ENCODE assay signal across 8 cellular contexts in the genomic region with DNA sequence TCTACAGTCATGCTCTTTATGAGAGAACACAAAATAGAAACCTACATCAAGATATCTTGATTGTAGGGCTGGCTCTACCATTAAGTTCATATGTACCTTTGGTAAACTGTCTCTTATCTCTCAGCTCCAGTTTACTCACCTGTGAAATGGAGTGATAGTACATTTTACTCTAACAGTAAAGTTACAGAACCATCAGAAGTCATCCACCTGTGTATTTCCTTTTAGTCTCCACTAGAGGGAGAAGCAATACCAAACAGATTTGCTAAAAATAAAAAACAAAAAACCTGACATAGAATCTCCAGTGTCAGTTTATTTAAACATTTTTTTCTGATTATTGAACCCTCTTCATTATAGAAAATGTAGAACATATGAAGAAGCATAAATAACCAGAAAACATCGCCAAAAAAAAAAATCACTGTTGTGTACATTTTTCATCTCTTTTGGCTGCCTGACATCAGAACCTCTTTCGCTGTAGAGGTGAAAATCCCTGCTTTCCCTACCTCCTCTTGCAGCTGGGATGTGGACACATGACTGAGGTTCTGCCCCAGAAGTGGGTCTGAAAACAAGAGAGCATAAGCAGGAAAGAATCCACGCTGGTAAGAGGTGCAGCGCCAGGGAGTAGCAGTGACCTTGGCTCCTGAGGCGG. TPM values are rescaled to one million over a fixed set of nuclear protein-coding genes. Genes with fewer than 3 reads are reported as not detected.
DNase-seq lines count a peak whose midpoint lies in the region; ATAC-seq and TF ChIP-seq lines count a peak whose summit lies in the region.

No MANE protein-coding gene starts in this region.

- H3K9me2 ChIP-seq in GM23338 (ENCODE audit: insufficient read depth), result no peaks in the 10 kb centered on the region

- no peak overlapping the region for H3K27ac ChIP-seq in AG04450 (ENCODE audit: low read depth, low read length)
- no peak overlapping the region for H3K27ac ChIP-seq in GM23338 (ENCODE audit: low read depth)
- H3K27ac ChIP-seq in RWPE1, result no peak overlapping the region
- no peak overlapping the region for H3K27ac ChIP-seq in right atrium auricular region
- H3K27ac ChIP-seq in substantia nigra (ENCODE audit: low read depth, low read length, poor library complexity, severe bottlenecking), result no peak overlapping the region
- H3K27ac ChIP-seq in CD8-positive, alpha-beta memory T cell (ENCODE audit: low read depth, low read length), result no peak overlapping the region

- peak; percentile 53 for TF ChIP-seq CTCF in AG04450 (IDR thresholded peaks at IDR 0.05; ENCODE audit: low read depth, low read length)
- TF ChIP-seq CTCF in GM23338 (conservative IDR thresholded peaks at IDR 0.05; ENCODE audit: low read depth in 2 of 2), result peak in 1 of 2 experiments; percentile 72; a peak in 3 of 4 replicates
- peak; percentile 84 for TF ChIP-seq CTCF in RWPE1 (conservative IDR thresholded peaks at IDR 0.05; ENCODE audit: low read depth)
- TF ChIP-seq CTCF in right atrium auricular region (IDR thresholded peaks at IDR 0.05), result peak; percentile 45 to 71

- no peaks in the 10 kb centered on the region for H3K36me3 ChIP-seq in GM23338 (ENCODE audit: insufficient read depth)
- H3K36me3 ChIP-seq in right atrium auricular region, result no peaks in the 10 kb centered on the region
- H3K36me3 ChIP-seq in CD8-positive, alpha-beta memory T cell (ENCODE audit: insufficient read depth, low read length), result no peaks in the 10 kb centered on the region

- no peaks in the 10 kb centered on the region; the same call in 2 of the 3 replicates for H3K4me1 Mint-ChIP-seq in GM23338
- peaks cover 0 to 5% (median 2%) of the 10 kb centered on the region in 3 donors for H3K4me1 Mint-ChIP-seq in CD8-positive, alpha-beta memory T cell

- H3K27ac Mint-ChIP-seq in GM23338, result no peak overlapping the region
- no peak overlapping the region for H3K27ac Mint-ChIP-seq in CD8-positive, alpha-beta memory T cell

- H3K9me3 ChIP-seq in AG04450 (ENCODE audit: control insufficient read depth, insufficient read depth, low read length) (peaks cover 3% of the 10 kb centered on the region; the same call in 1 of the 2 replicates), right atrium auricular region (no peaks in the 10 kb centered on the region)
- no peaks in the 10 kb centered on the region for H3K9me3 ChIP-seq in CD8-positive, alpha-beta memory T cell (ENCODE audit: low read length)

- H3K27me3 ChIP-seq in AG04450 (ENCODE audit: control insufficient read depth, insufficient read depth, low read length) (no peaks in the 10 kb centered on the region), GM23338 (ENCODE audit: insufficient read depth) (no peaks in the 10 kb centered on the region), right atrium auricular region (no peaks in the 10 kb centered on the region)
- no peaks in the 10 kb centered on the region for H3K27me3 ChIP-seq in CD8-positive, alpha-beta memory T cell (ENCODE audit: insufficient read depth, low read length, poor library complexity, severe bottlenecking)

- no peaks in the 10 kb centered on the region for H3K4me1 ChIP-seq in GM23338 (ENCODE audit: insufficient read depth)
- no peaks in the 10 kb centered on the region for H3K4me1 ChIP-seq in right atrium auricular region
- H3K4me1 ChIP-seq in CD8-positive, alpha-beta memory T cell (ENCODE audit: insufficient read depth, low read length), result no peaks in the 10 kb centered on the region

- DNase-seq in AG04450 (ENCODE audit: low read depth, low spot score) (no peak), GM23338 (ENCODE audit: low spot score) (peak; percentile 36), RWPE1 (ENCODE audit: low spot score) (peak; percentile 36), right atrium auricular region (ENCODE audit: low spot score) (no peak), substantia nigra (lab: John Stamatoyannopoulos, UW) (no peak), cerebellar nuclear complex (lab: John Stamatoyannopoulos, UW) (no peak)
- no peak for DNase-seq in CD8-positive, alpha-beta memory T cell

- no peak overlapping the region for H3K4me3 Mint-ChIP-seq in GM23338
- H3K4me3 Mint-ChIP-seq in CD8-positive, alpha-beta memory T cell, result no peak overlapping the region

- H3F3A ChIP-seq in GM23338 (replicated peaks; ENCODE audit: low read depth), result no peaks in the 10 kb centered on the region

- CTCF ChIA-PET in AG04450 (lab: Charles Lee) (interaction anchor here (0.6 to 0.9 kb wide), 4 partner anchors 8 to 1301 kb away, joined by 3 to 5 read pairs (median 4); no protein-coding TSS in a partner anchor), RWPE1 (lab: Yijun Ruan, JAX) (interaction anchor here (0.6 to 0.7 kb wide), 5 partner anchors 23 to 1461 kb away, joined by 3 to 4 read pairs (median 3); no protein-coding TSS in a partner anchor)
- CTCF ChIA-PET in CD8-positive, alpha-beta memory T cell (lab: Charles Lee), result no interaction called here

- H3K79me2 ChIP-seq in GM23338 (replicated peaks; ENCODE audit: insufficient read depth), result no peaks in the 10 kb centered on the region

- H4K20me1 ChIP-seq in GM23338 (replicated peaks; ENCODE audit: insufficient read depth), result no peaks in the 10 kb centered on the region

- ATAC-seq in GM23338, result no peak; the same call in 2 of the 3 replicates
- ATAC-seq in GM19455 (IDR thresholded peaks at IDR 0.05; ENCODE audit: unreplicated experiment), result no peak

- POLR2A ChIA-PET in AG04450 (lab: Yijun Ruan, JAX), result no interaction called here
- POLR2A ChIA-PET in RWPE1 (lab: Yijun Ruan, JAX; ENCODE audit: low non-redundant PET), result no interaction called here
- POLR2A ChIA-PET in CD8-positive, alpha-beta memory T cell (lab: Charles Lee), result no interaction called here

- H2AFZ ChIP-seq in GM23338, result peak overlapping the region; percentile 43; the same call in 1 of the 2 replicates

- H3K9me3 Mint-ChIP-seq in GM23338, result no peaks in the 10 kb centered on the region; the same call in 2 of the 3 replicates
- H3K9me3 Mint-ChIP-seq in CD8-positive, alpha-beta memory T cell, result peaks cover 0 to 3% (median 0%) of the 10 kb centered on the region in 5 donors

- no peaks in the 10 kb centered on the region for H3K27me3 Mint-ChIP-seq in GM23338 (ENCODE audit: insufficient read depth, low read depth, poor library complexity)
- no peaks in the 10 kb centered on the region for H3K27me3 Mint-ChIP-seq in CD8-positive, alpha-beta memory T cell

- H3K4me2 ChIP-seq in GM23338, result no peak overlapping the region

- no peaks in the 10 kb centered on the region for H3K36me3 Mint-ChIP-seq in GM23338 (ENCODE audit: low read depth)
- no peaks in the 10 kb centered on the region for H3K36me3 Mint-ChIP-seq in CD8-positive, alpha-beta memory T cell

- H3K4me3 ChIP-seq in AG04450 (ENCODE audit: low read depth, low read length) (no peak overlapping the region), GM23338 (no peak overlapping the region), right atrium auricular region (no peak overlapping the region)
- no peak overlapping the region for H3K4me3 ChIP-seq in CD8-positive, alpha-beta memory T cell (ENCODE audit: low read length)

TF ChIP-seq in GM23338, 12 proteins besides CTCF, POLR2A, EP300 and RAD21 (continues in another document):
- no peak for TF ChIP-seq EZH2 (IDR thresholded peaks at IDR 0.05; ENCODE audit: low read depth, unreplicated experiment)
- TF ChIP-seq REST (IDR thresholded peaks at IDR 0.05; ENCODE audit: unreplicated experiment), result no peak

RNA-seq across cellular contexts. Expression of gene WDR72, which starts 48.7 kb away (rescaled TPM):
- polyA plus RNA-seq in AG04450 (2011; rRNA removed) (0.02 TPM in 1 of 2 replicates, not detected in the other), GM23338 (2016; fragmentation: Nextera tagmentation; extraction: Ambion mirVana) (0.56 and 0.99 TPM in 2 replicates)
- not detected in 2 replicates for polyA minus RNA-seq in AG04450 (2011; rRNA and poly(A)+ RNA removed)
- total RNA-seq in GM23338 (2014; rRNA removed; shearing (Covaris generic)), result 1.9 and 2.1 TPM in 2 replicates
- total RNA-seq in right atrium auricular region, result under 1 TPM in 1 of 2 donors, not detected in 1; 0.08 TPM
- not detected for total RNA-seq in CD8-positive, alpha-beta memory T cell
- polyA plus RNA-seq in CD8-positive, alpha-beta memory T cell, result not detected

Comparison
In these comparisons a context has a peak if more than half of its experiments do, and no peak if none do; other contexts are left out.
1. DNase-seq: peak in GM23338 (single experiment) and RWPE1 (single experiment); none in AG04450 (single experiment), right atrium auricular region (single experiment), substantia nigra (0 of 49), CD8-positive, alpha-beta memory T cell (0 of 5) and cerebellar nuclear complex (0 of 2).